13 cellular contexts compared by ENCODE assay signal in genomic region chr1:236895665-236896387, GRCh38.
"Had no signal": no experiment of that assay in that cellular context is flagged by ENCODE, and none has a peak within 500 bp of the region (broad histone marks: within the 10 kb centered on the region; RNA-seq: fewer than 3 reads in every experiment).

No MANE protein-coding gene starts in this region.

- H3K4me3 ChIP-seq: lung, ovary had no signal

- DNase-seq: activated CD4-positive, alpha-beta memory T cell treated with anti-CD3 and anti-CD28 coated beads, Interleukin-2, amount 10 ng/mL, durations not matched to agents 7 days and 5 days; activated CD4-positive, alpha-beta T cell treated with anti-CD3 and anti-CD28 coated beads for 36 hours; anterior cingulate cortex; hypothalamus; ovary; SHP77; stimulated activated naive B cell treated with anti-CD40 and anti-IgM and Interleukin-4, amounts not matched to agents 10 μg/mL and 1 μg/mL and 100 μg/mL, for 72 hours; T-helper 2 cell; trophoblast cell had no signal

- H3K27ac Mint-ChIP-seq: activated CD4-positive, alpha-beta memory T cell treated with anti-CD3 and anti-CD28 coated beads, Interleukin-2, amount 10 ng/mL, durations not matched to agents 7 days and 5 days; activated CD4-positive, alpha-beta T cell treated with anti-CD3 and anti-CD28 coated beads for 36 hours; mesothelial cell of epicardium had no signal

- H3K36me3 ChIP-seq: ovary had no signal

- H3K9me3 Mint-ChIP-seq: activated CD4-positive, alpha-beta memory T cell treated with anti-CD3 and anti-CD28 coated beads, Interleukin-2, amount 10 ng/mL, durations not matched to agents 7 days and 5 days; neural crest cell had no signal

- H3K27me3 ChIP-seq: ovary had no signal

- ATAC-seq: activated CD4-positive, alpha-beta T cell treated with anti-CD3 and anti-CD28 coated beads for 36 hours; esophagus mucosa; stimulated activated naive B cell treated with anti-CD40 and anti-IgM and Interleukin-4, amounts not matched to agents 10 μg/mL and 1 μg/mL and 100 μg/mL, for 72 hours had no signal

- H3K9me3 ChIP-seq: ovary had no signal

- H3K4me3 Mint-ChIP-seq: activated CD4-positive, alpha-beta memory T cell treated with anti-CD3 and anti-CD28 coated beads, Interleukin-2, amount 10 ng/mL, durations not matched to agents 7 days and 5 days; activated CD4-positive, alpha-beta T cell treated with anti-CD3 and anti-CD28 coated beads for 36 hours; mesothelial cell of epicardium; neural crest cell; stimulated activated naive B cell treated with anti-CD40 and anti-IgM and Interleukin-4, amounts not matched to agents 10 μg/mL and 1 μg/mL and 100 μg/mL, for 72 hours had no signal

- H3K27me3 Mint-ChIP-seq: activated CD4-positive, alpha-beta memory T cell treated with anti-CD3 and anti-CD28 coated beads, Interleukin-2, amount 10 ng/mL, durations not matched to agents 7 days and 5 days; activated CD4-positive, alpha-beta T cell treated with anti-CD3 and anti-CD28 coated beads for 36 hours; stimulated activated naive B cell treated with anti-CD40 and anti-IgM and Interleukin-4, amounts not matched to agents 10 μg/mL and 1 μg/mL and 100 μg/mL, for 72 hours had no signal

- H3K4me1 Mint-ChIP-seq: activated CD4-positive, alpha-beta memory T cell treated with anti-CD3 and anti-CD28 coated beads, Interleukin-2, amount 10 ng/mL, durations not matched to agents 7 days and 5 days; activated CD4-positive, alpha-beta T cell treated with anti-CD3 and anti-CD28 coated beads for 36 hours; neural crest cell; stimulated activated naive B cell treated with anti-CD40 and anti-IgM and Interleukin-4, amounts not matched to agents 10 μg/mL and 1 μg/mL and 100 μg/mL, for 72 hours had no signal

- H3K27ac ChIP-seq: ovary had no signal
